In genomic region chrX:12410523-12410922, GRCh38 we compare ENCODE assay signal across 8 cellular contexts.
"Had no signal": no experiment of that assay in that cellular context is flagged by ENCODE, and none has a peak within 500 bp of the region (broad histone marks: within the 10 kb centered on the region; RNA-seq: fewer than 3 reads in every experiment).

No MANE protein-coding gene starts in this region.

- H3K27ac ChIP-seq: GM23248 had no signal

- H3K36me3 ChIP-seq: HAP-1 had no signal

- H3K4me1 ChIP-seq: HAP-1 had no signal

- H3K9me3 ChIP-seq: HAP-1 had no signal

- H3K4me3 ChIP-seq: GM23248, HAP-1 had no signal

- ATAC-seq: HCT116 had no signal

- FAIRE-seq: HTR-8/SVneo had no signal

- DNase-seq: GM23248, GOT3, H7, HFFc6, KBM-7 had no signal

- H3K9ac ChIP-seq: GM23248 had no signal

- H2AFZ ChIP-seq: GM23248 had no signal
